24 cellular contexts compared by ENCODE assay signal in the genomic region with DNA sequence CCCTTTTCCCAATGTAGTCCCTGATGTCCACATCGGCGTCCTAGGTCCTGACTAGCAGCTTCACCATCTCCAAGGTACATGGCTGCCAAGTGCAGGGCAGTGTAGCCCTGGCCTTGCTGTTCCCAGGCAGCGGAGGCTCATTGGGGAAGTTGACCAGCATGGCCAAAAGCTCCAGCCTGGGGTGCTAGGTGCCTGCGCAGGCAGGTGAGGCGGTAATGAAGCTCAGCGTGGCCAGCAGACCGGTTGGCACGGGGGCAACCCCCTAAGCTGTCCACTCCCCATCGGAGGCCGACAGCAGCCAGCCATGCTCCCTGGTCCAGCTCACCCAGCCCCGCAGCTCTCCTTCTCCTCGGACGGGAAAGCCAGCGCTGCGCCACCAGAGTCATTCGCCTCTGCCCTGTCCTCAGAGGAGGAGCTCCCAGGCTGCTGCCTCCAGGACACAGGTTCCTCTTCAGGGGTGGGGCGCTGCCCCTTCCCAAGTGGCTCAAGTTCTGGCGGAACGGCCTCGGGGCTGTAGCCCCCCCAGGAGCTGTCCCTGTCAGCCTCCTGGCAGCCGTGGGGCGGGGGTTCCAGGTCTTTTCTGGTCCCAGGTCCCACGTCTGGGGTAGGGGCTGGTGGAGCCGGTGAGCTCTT.
"Had no signal": no experiment of that assay in that cellular context is flagged by ENCODE, and none has a peak within 500 bp of the region (broad histone marks: within the 10 kb centered on the region; RNA-seq: fewer than 3 reads in every experiment).

No MANE protein-coding gene starts in this region.

- H3K27me3 ChIP-seq: esophagus squamous epithelium, neural progenitor cell, sigmoid colon, tibial nerve, upper lobe of left lung had no signal

- ATAC-seq: effector memory CD8-positive, alpha-beta T cell; left lobe of liver; naive thymus-derived CD4-positive, alpha-beta T cell; right cardiac atrium; stimulated activated memory B cell treated with anti-CD40 and anti-IgM and Interleukin-4, amounts not matched to agents 10 μg/mL and 1 μg/mL and 100 μg/mL, for 72 hours had no signal

- H3K4me1 ChIP-seq: esophagus squamous epithelium, neural progenitor cell, prostate gland, sigmoid colon, spleen, tibial nerve, upper lobe of left lung had no signal

- H3K27ac ChIP-seq: esophagus squamous epithelium, neural progenitor cell, prostate gland, sigmoid colon, spleen, thoracic aorta, tibial nerve, upper lobe of left lung had no signal

- H3K4me3 ChIP-seq: esophagus squamous epithelium, neural progenitor cell, prostate gland, sigmoid colon, spleen, thoracic aorta, tibial nerve, upper lobe of left lung had no signal

- DNase-seq: cortex of kidney; effector memory CD8-positive, alpha-beta T cell; erythroblast; esophagus squamous epithelium; foreskin melanocyte; mammary epithelial cell; mesendoderm; midbrain; naive thymus-derived CD4-positive, alpha-beta T cell; nucleus accumbens; sigmoid colon; spleen; stimulated activated CD4-positive, alpha-beta T cell treated with anti-CD3 and anti-CD28 coated beads, Interleukin-4, amount 100 ng/mL, for 4 hours had no signal

- H3K9me3 ChIP-seq: prostate gland, thoracic aorta had no signal

- H3K9ac ChIP-seq: neural progenitor cell had no signal

- H3K36me3 ChIP-seq: esophagus squamous epithelium, neural progenitor cell, prostate gland, sigmoid colon, spleen, thoracic aorta, tibial nerve, upper lobe of left lung had no signal

- FAIRE-seq: endometrium, keratinocyte, urothelium cell line had no signal
